ENCODE assay signal across 22 cellular contexts in the genomic region with DNA sequence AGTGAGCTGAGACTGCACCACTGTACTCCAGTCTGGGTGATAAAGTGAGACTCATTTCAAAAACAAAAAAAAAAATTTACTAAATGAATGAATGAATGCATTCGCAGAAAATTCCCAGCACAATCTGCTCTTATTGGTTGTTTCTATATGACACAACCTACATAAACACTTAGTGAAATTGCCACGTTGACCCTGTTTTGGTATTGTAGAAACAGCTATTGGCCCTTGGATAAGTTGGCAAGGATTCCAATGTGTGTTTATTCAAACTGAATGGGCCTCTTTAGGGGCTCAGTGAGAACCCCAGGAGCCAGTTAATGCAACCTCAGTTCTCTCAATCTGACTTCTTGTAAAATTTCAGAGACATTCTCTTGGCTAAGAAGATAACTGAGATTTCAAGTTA.
DNase-seq lines count a peak whose midpoint lies in the region; ATAC-seq and TF ChIP-seq lines count a peak whose summit lies in the region.
"Had no signal": no experiment of that assay in that cellular context is flagged by ENCODE, and none has a peak within 500 bp of the region (broad histone marks: within the 10 kb centered on the region; RNA-seq: fewer than 3 reads in every experiment).

No MANE protein-coding gene starts in this region.

- no peaks in the 10 kb centered on the region for H3K36me3 Mint-ChIP-seq in stimulated activated memory B cell treated with anti-CD40 and anti-IgM and Interleukin-4, amounts not matched to agents 10 μg/mL and 1 μg/mL and 100 μg/mL, for 72 hours
- no peaks in the 10 kb centered on the region for H3K36me3 Mint-ChIP-seq in CD4-positive, alpha-beta T cell (ENCODE audit: low read depth)
- H3K36me3 Mint-ChIP-seq: activated naive CD4-positive, alpha-beta T cell treated with anti-CD3 and anti-CD28 coated beads, Interleukin-2, amount 10 ng/mL, durations not matched to agents 7 days and 5 days; CD4-positive, CD25-positive, alpha-beta regulatory T cell had no signal

- no peaks in the 10 kb centered on the region for H3K9me2 ChIP-seq in OCI-LY7 (ENCODE audit: insufficient read depth, low read length)

- peak overlapping the region; percentile 76 for H3K4me2 ChIP-seq in OCI-LY7 (ENCODE audit: low read length)

- no peaks in the 10 kb centered on the region for H3K27me3 ChIP-seq in esophagus squamous epithelium
- H3K27me3 ChIP-seq in CD4-positive, alpha-beta T cell (ENCODE audit: control insufficient read depth, insufficient read depth, low read length): no peaks in the 10 kb centered on the region
- H3K27me3 ChIP-seq: dorsolateral prefrontal cortex, pancreas, SJSA1, upper lobe of right lung had no signal

- intact Hi-C loops in OCI-LY7 (cut with micrococcal nuclease; ENCODE audit: unreplicated experiment) (loop anchor here (1.0 to 2.0 kb wide), 6 partner anchors 13 to 162 kb away; a partner anchor contains a TSS), esophagus squamous epithelium (cut with DNase I) (no loop called here)
- intact Hi-C loops in CD4-positive, alpha-beta T cell (cut with DNase I, micrococcal nuclease): no loop called here

- peak overlapping the region; percentile 82 for H3K27ac Mint-ChIP-seq in stimulated activated memory B cell treated with anti-CD40 and anti-IgM and Interleukin-4, amounts not matched to agents 10 μg/mL and 1 μg/mL and 100 μg/mL, for 72 hours
- H3K27ac Mint-ChIP-seq in CD4-positive, alpha-beta T cell: no peak overlapping the region
- H3K27ac Mint-ChIP-seq: activated naive CD4-positive, alpha-beta T cell treated with anti-CD3 and anti-CD28 coated beads, Interleukin-2, amount 10 ng/mL, durations not matched to agents 7 days and 5 days; CD4-positive, CD25-positive, alpha-beta regulatory T cell had no signal

- no peak overlapping the region for H2AFZ ChIP-seq in OCI-LY7 (ENCODE audit: low read length)

- peak overlapping the region; percentile 50 for H3K4me3 ChIP-seq in OCI-LY7 (ENCODE audit: low read depth, low read length, poor library complexity, severe bottlenecking)
- no peak overlapping the region for H3K4me3 ChIP-seq in esophagus squamous epithelium
- H3K4me3 ChIP-seq: dorsolateral prefrontal cortex, pancreas, SJSA1, skin epidermis, upper lobe of right lung had no signal

- H3K9me3 ChIP-seq in OCI-LY7 (ENCODE audit: low read length) (no peaks in the 10 kb centered on the region), esophagus squamous epithelium (no peaks in the 10 kb centered on the region)
- H3K9me3 ChIP-seq in CD4-positive, alpha-beta T cell (ENCODE audit: control insufficient read depth, low read length): no peaks in the 10 kb centered on the region
- H3K9me3 ChIP-seq: pancreas, SJSA1, upper lobe of right lung had no signal

- no peak for ATAC-seq in stimulated activated memory B cell treated with anti-CD40 and anti-IgM and Interleukin-4, amounts not matched to agents 10 μg/mL and 1 μg/mL and 100 μg/mL, for 72 hours
- no peak for ATAC-seq in CD4-positive, alpha-beta T cell (ENCODE audit: poor library complexity)
- ATAC-seq in HG02588 (IDR thresholded peaks at IDR 0.05; ENCODE audit: unreplicated experiment): no peak

- peak; percentile 34 for DNase-seq in DMS53 (lab: John Stamatoyannopoulos, UW)
- DNase-seq in DMS53 treated with DMSO at 0.1 percent for 48 hours (lab: John Stamatoyannopoulos, UW; ENCODE audit: unreplicated experiment): no peak
- DNase-seq in OCI-LY7 (ENCODE audit: low spot score): no peak
- DNase-seq in esophagus squamous epithelium (lab: John Stamatoyannopoulos, UW): no peak
- no peak for DNase-seq in CD4-positive, alpha-beta T cell
- no peak for DNase-seq in NCI-H1694 treated with DMSO at 0.1 percent for 48 hours (lab: John Stamatoyannopoulos, UW)
- DNase-seq: activated CD4-positive, alpha-beta T cell treated with anti-CD3 and anti-CD28 coated beads for 48 hours; activated naive CD4-positive, alpha-beta T cell treated with anti-CD3 and anti-CD28 coated beads, Interleukin-2, amount 10 ng/mL, durations not matched to agents 7 days and 5 days; activated T-cell treated with anti-CD3 and anti-CD28 coated beads for 4 hours; dorsolateral prefrontal cortex; EL; hippocampal formation; kidney glomerular epithelial cell; NCI-H1436 treated with DMSO at 0.1 percent for 48 hours; pancreas; T1000; upper lobe of right lung had no signal

- CTCF ChIA-PET in OCI-LY7 (lab: Charles Lee; ENCODE audit: unreplicated experiment): no interaction called here
- CTCF ChIA-PET in CD4-positive, alpha-beta T cell (lab: Charles Lee): no interaction called here

- H3K27me3 Mint-ChIP-seq in stimulated activated memory B cell treated with anti-CD40 and anti-IgM and Interleukin-4, amounts not matched to agents 10 μg/mL and 1 μg/mL and 100 μg/mL, for 72 hours: no peaks in the 10 kb centered on the region
- H3K27me3 Mint-ChIP-seq in CD4-positive, alpha-beta T cell: no peaks in the 10 kb centered on the region

- WGBS in esophagus squamous epithelium, 2 donors: 52 to 63% methylated on average over 2 of the region's 2 CpGs

- H3K4me1 ChIP-seq in OCI-LY7 (ENCODE audit: insufficient read depth, low read length, poor library complexity, severe bottlenecking) (peaks cover 67% of the 10 kb centered on the region), esophagus squamous epithelium (peaks cover 12 to 33% (median 20%) of the 10 kb centered on the region in 3 donors)
- H3K4me1 ChIP-seq: pancreas had no signal

- H3K36me3 ChIP-seq in OCI-LY7 (ENCODE audit: insufficient read depth, low read length): no peaks in the 10 kb centered on the region
- H3K36me3 ChIP-seq in esophagus squamous epithelium: no peaks in the 10 kb centered on the region
- H3K36me3 ChIP-seq: pancreas, SJSA1, upper lobe of right lung had no signal

- BruUV-seq in OCI-LY7 (replicated peaks; lab: Mats Ljungman, UMichigan): no TSS peak

- H3K9me3 Mint-ChIP-seq in stimulated activated memory B cell treated with anti-CD40 and anti-IgM and Interleukin-4, amounts not matched to agents 10 μg/mL and 1 μg/mL and 100 μg/mL, for 72 hours: no peaks in the 10 kb centered on the region
- no peaks in the 10 kb centered on the region for H3K9me3 Mint-ChIP-seq in CD4-positive, alpha-beta T cell
- H3K9me3 Mint-ChIP-seq: activated naive CD4-positive, alpha-beta T cell treated with anti-CD3 and anti-CD28 coated beads, Interleukin-2, amount 10 ng/mL, durations not matched to agents 7 days and 5 days had no signal

- TF ChIP-seq POLR2A in esophagus squamous epithelium (IDR thresholded peaks at IDR 0.05): no peak

- no peaks in the 10 kb centered on the region for H3K79me2 ChIP-seq in OCI-LY7 (ENCODE audit: insufficient read depth, low read depth, low read length)

- H3K27ac ChIP-seq in OCI-LY7 (ENCODE audit: low read depth, low read length, poor library complexity, severe bottlenecking): peak overlapping the region; percentile 96
- peak overlapping the region in 3 of 4 donors; percentile 71 to 87 (median 79) for H3K27ac ChIP-seq in esophagus squamous epithelium
- H3K27ac ChIP-seq in CD4-positive, alpha-beta T cell (ENCODE audit: low read depth, low read length): no peak overlapping the region
- H3K27ac ChIP-seq: pancreas, SJSA1 had no signal

- no peak overlapping the region for H3K4me3 Mint-ChIP-seq in stimulated activated memory B cell treated with anti-CD40 and anti-IgM and Interleukin-4, amounts not matched to agents 10 μg/mL and 1 μg/mL and 100 μg/mL, for 72 hours
- no peak overlapping the region for H3K4me3 Mint-ChIP-seq in CD4-positive, alpha-beta T cell
- H3K4me3 Mint-ChIP-seq: activated naive CD4-positive, alpha-beta T cell treated with anti-CD3 and anti-CD28 coated beads, Interleukin-2, amount 10 ng/mL, durations not matched to agents 7 days and 5 days; CD4-positive, CD25-positive, alpha-beta regulatory T cell had no signal

- peaks cover 51% of the 10 kb centered on the region for H3K4me1 Mint-ChIP-seq in stimulated activated memory B cell treated with anti-CD40 and anti-IgM and Interleukin-4, amounts not matched to agents 10 μg/mL and 1 μg/mL and 100 μg/mL, for 72 hours
- peaks cover 8% of the 10 kb centered on the region for H3K4me1 Mint-ChIP-seq in CD4-positive, alpha-beta T cell (ENCODE audit: low read depth)

- no peak for TF ChIP-seq CTCF in OCI-LY7 (conservative IDR thresholded peaks at IDR 0.05; ENCODE audit: low read length)
- TF ChIP-seq CTCF in esophagus squamous epithelium (IDR thresholded peaks at IDR 0.05): no peak
- no peak for TF ChIP-seq CTCF in CD4-positive, alpha-beta T cell (IDR thresholded peaks at IDR 0.05)

- POLR2A ChIA-PET in OCI-LY7 (lab: Charles Lee): interaction anchor here (0.9 to 2.8 kb wide), 13 partner anchors 9 to 165 kb away, joined by 3 to 32 read pairs (median 4); no protein-coding TSS in a partner anchor
- POLR2A ChIA-PET in CD4-positive, alpha-beta T cell (lab: Charles Lee): no interaction called here

- H4K20me1 ChIP-seq in OCI-LY7 (ENCODE audit: insufficient read depth, low read length): no peaks in the 10 kb centered on the region
